ENCODE assay signal across 1 cellular context in the genomic region with DNA sequence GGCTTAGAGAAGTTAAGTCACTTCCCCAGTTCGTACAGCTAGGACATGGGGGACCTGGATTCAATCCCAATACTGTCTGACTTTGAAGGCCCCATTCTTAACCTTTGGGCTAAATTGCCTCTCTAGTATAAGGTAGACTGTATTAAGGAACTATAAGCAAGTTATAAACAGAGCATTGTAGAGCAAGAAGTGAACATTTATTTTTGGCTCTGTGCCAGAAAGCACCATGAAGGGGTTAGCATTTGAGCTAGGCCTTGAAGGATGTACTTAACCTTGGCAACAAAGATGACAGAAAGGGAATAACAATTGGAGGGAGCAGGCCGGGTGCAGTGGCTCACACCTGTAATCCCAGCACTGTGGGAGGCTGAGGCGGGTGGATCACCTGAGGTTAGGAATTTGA.
TF ChIP-seq lines count a peak whose summit lies in the region.

No MANE protein-coding gene starts in this region.

TF ChIP-seq in IMR-90, 13 proteins besides CTCF, POLR2A, EP300 and RAD21:
- TF ChIP-seq MAFK (IDR thresholded peaks at IDR 0.05; ENCODE audit: low read depth, low read length) (no peak), RCOR1 (IDR thresholded peaks at IDR 0.05; ENCODE audit: insufficient replicate concordance, low read length) (no peak), USF2 (IDR thresholded peaks at IDR 0.05; ENCODE audit: low read depth, low read length) (no peak), MXI1 (IDR thresholded peaks at IDR 0.05; ENCODE audit: borderline replicate concordance, low read depth, low read length) (no peak), MAZ (IDR thresholded peaks at IDR 0.05; ENCODE audit: borderline replicate concordance, low read depth, low read length) (no peak), CHD1 (IDR thresholded peaks at IDR 0.05; ENCODE audit: low read depth, low read length) (no peak), CEBPB (IDR thresholded peaks at IDR 0.05; ENCODE audit: low read depth, low read length) (no peak), BHLHE40 (IDR thresholded peaks at IDR 0.05; ENCODE audit: low read depth, low read length) (no peak), RFX5 (IDR thresholded peaks at IDR 0.05; ENCODE audit: low read depth, low read length) (no peak), FOS (IDR thresholded peaks at IDR 0.05; ENCODE audit: low read depth, low read length) (no peak)
- TF ChIP-seq, protein P1, sequence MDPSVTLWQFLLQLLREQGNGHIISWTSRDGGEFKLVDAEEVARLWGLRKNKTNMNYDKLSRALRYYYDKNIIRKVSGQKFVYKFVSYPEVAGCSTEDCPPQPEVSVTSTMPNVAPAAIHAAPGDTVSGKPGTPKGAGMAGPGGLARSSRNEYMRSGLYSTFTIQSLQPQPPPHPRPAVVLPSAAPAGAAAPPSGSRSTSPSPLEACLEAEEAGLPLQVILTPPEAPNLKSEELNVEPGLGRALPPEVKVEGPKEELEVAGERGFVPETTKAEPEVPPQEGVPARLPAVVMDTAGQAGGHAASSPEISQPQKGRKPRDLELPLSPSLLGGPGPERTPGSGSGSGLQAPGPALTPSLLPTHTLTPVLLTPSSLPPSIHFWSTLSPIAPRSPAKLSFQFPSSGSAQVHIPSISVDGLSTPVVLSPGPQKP (IDR thresholded peaks at IDR 0.05; ENCODE audit: borderline replicate concordance, low read depth, low read length) = no peak
